Comparison of ENCODE assay signal across 22 cellular contexts in the genomic region with DNA sequence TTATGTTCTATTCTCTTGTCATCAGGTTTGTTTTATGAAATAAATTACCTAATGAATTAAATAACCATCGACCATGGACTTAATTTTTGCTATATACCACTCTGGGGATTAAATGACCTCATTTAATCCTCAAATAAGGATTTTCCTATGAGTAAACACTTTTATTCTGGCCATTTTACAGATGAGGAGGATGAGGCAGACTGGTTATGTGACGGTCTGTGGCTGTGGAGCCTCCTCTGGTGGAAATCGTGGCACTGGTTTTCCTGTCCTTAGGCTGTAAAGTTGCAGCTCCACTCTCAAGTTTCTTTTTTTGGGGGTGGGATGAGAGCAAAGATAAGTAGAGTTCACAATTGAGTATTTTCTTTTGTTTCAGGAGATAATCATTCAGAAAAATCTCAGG.
DNase-seq lines count a peak whose midpoint lies in the region; ATAC-seq, FAIRE-seq and TF ChIP-seq lines count a peak whose summit lies in the region.
"Had no signal": no experiment of that assay in that cellular context is flagged by ENCODE, and none has a peak within 500 bp of the region (broad histone marks: within the 10 kb centered on the region; RNA-seq: fewer than 3 reads in every experiment).

No MANE protein-coding gene starts in this region.

- intact Hi-C loops in HCT116 (cut with micrococcal nuclease) (loop anchor here (1.0 to 2.0 kb wide), 4 partner anchors 96 to 910 kb away; no protein-coding TSS in a partner anchor), K562 (cut with micrococcal nuclease) (loop anchor here (1.0 to 10.0 kb wide), 4 partner anchors 96 to 909 kb away; no protein-coding TSS in a partner anchor)

- no peak overlapping the region for H3K27ac Mint-ChIP-seq in activated naive CD8-positive, alpha-beta T cell
- no peak overlapping the region for H3K27ac Mint-ChIP-seq in activated naive CD8-positive, alpha-beta T cell treated with anti-CD3 and anti-CD28 coated beads for 36 hours
- H3K27ac Mint-ChIP-seq in natural killer cell treated with Interleukin-12 subunit alpha and Interleukin-12 subunit beta and Interleukin-15 and Interleukin-18, amount 100 ng/mL, for 72 hours: peak overlapping the region; percentile 50 to 71
- no peak overlapping the region for H3K27ac Mint-ChIP-seq in nephron progenitor cell
- H3K27ac Mint-ChIP-seq: HFFc6 had no signal

- H3K9me3 ChIP-seq in HCT116 (ENCODE audit: control insufficient read depth in 1 of 2, insufficient read depth in 1 of 2, low read depth in 1 of 2, low read length in 2 of 2) (no peaks in the 10 kb centered on the region), K562 (replicated peaks; ENCODE audit: control insufficient read depth, insufficient read depth, low read depth, low read length) (no peaks in the 10 kb centered on the region)
- H3K9me3 ChIP-seq: BE2C had no signal

- H3K36me3 Mint-ChIP-seq in activated naive CD8-positive, alpha-beta T cell: no peaks in the 10 kb centered on the region
- no peaks in the 10 kb centered on the region for H3K36me3 Mint-ChIP-seq in activated naive CD8-positive, alpha-beta T cell treated with anti-CD3 and anti-CD28 coated beads for 36 hours
- H3K36me3 Mint-ChIP-seq in natural killer cell treated with Interleukin-12 subunit alpha and Interleukin-12 subunit beta and Interleukin-15 and Interleukin-18, amount 100 ng/mL, for 72 hours: no peaks in the 10 kb centered on the region
- no peaks in the 10 kb centered on the region for H3K36me3 Mint-ChIP-seq in nephron progenitor cell (ENCODE audit: low read depth)

- TF ChIP-seq POLR2A in HCT116 (IDR thresholded peaks at IDR 0.05; ENCODE audit: borderline replicate concordance, extremely low read depth, insufficient read depth, insufficient read length): no peak
- TF ChIP-seq POLR2A in K562 (conservative IDR thresholded peaks at IDR 0.05): no peak

- BruUV-seq in HCT116 (replicated peaks; lab: Mats Ljungman, UMichigan) (no TSS peak), K562 (replicated peaks; lab: Mats Ljungman, UMichigan) (no TSS peak)

- no peak overlapping the region for H3K9ac ChIP-seq in HCT116 (ENCODE audit: low read length)
- H3K9ac ChIP-seq in K562 (ENCODE audit: insufficient read depth in 1 of 2, low read depth in 2 of 2, low read length in 2 of 2): no peak overlapping the region

- CTCF ChIA-PET in HCT116 (lab: Charles Lee): interaction anchor here (0.8 to 2.7 kb wide), 10 partner anchors 10 to 909 kb away, joined by 3 to 48 read pairs (median 6); no protein-coding TSS in a partner anchor
- CTCF ChIA-PET in K562 (lab: Yijun Ruan, JAX; ENCODE audit: low intra/inter-chr PET ratio): interaction anchor here (2.2 to 2.5 kb wide), 2 partner anchors 95 to 135 kb away, joined by 9 to 12 read pairs; no protein-coding TSS in a partner anchor

- H3K4me2 ChIP-seq in HCT116 (ENCODE audit: low read length) (no peak overlapping the region), K562 (ENCODE audit: insufficient read depth, low read length) (no peak overlapping the region)

- no peaks in the 10 kb centered on the region for H3K27me3 ChIP-seq in HCT116 (ENCODE audit: insufficient read depth, low read length)
- H3K27me3 ChIP-seq in K562 (ENCODE audit: control insufficient read depth in 2 of 2, insufficient read depth in 2 of 2, low read length in 2 of 2): peaks cover 0 to 36% of the 10 kb centered on the region in 2 experiments; a peak in 3 of 5 replicates
- H3K27me3 ChIP-seq: BE2C had no signal

- peaks cover 37% of the 10 kb centered on the region for H3K4me1 Mint-ChIP-seq in activated naive CD8-positive, alpha-beta T cell (ENCODE audit: low read depth)
- H3K4me1 Mint-ChIP-seq in activated naive CD8-positive, alpha-beta T cell treated with anti-CD3 and anti-CD28 coated beads for 36 hours: peaks cover 41% of the 10 kb centered on the region
- peaks cover 44 to 47% of the 10 kb centered on the region in 2 donors for H3K4me1 Mint-ChIP-seq in natural killer cell treated with Interleukin-12 subunit alpha and Interleukin-12 subunit beta and Interleukin-15 and Interleukin-18, amount 100 ng/mL, for 72 hours (ENCODE audit: low read depth in 2 of 2)
- peaks cover 19% of the 10 kb centered on the region for H3K4me1 Mint-ChIP-seq in nephron progenitor cell

- RAD21 ChIA-PET in HCT116 (lab: Charles Lee; ENCODE audit: low non-redundant PET in 1 of 2, low total read pairs in 2 of 2, uncharacterized antibody in 2 of 2, unreplicated experiment in 2 of 2): interaction anchor here (0.9 to 1.6 kb wide), 4 partner anchors 96 to 165 kb away, joined by 4 to 11 read pairs (median 10); no protein-coding TSS in a partner anchor

- H3K9me1 ChIP-seq in K562 (ENCODE audit: control insufficient read depth, insufficient read depth, low read length): no peaks in the 10 kb centered on the region

- no peak for FAIRE-seq in K562 (lab: Jason Lieb, UNC)

- H3K27ac ChIP-seq in HCT116 (ENCODE audit: low read depth, low read length) (no peak overlapping the region), K562 (ENCODE audit: extremely low read depth, low read depth, low read length) (no peak overlapping the region)
- H3K27ac ChIP-seq: HL-60 had no signal

- ATAC-seq in HCT116: no peak
- ATAC-seq in K562: no peak
- no peak for ATAC-seq in natural killer cell treated with Interleukin-12 subunit alpha and Interleukin-12 subunit beta and Interleukin-15 and Interleukin-18, amount 100 ng/mL, for 72 hours
- ATAC-seq in GM19023 (IDR thresholded peaks at IDR 0.05; ENCODE audit: unreplicated experiment): no peak

- H3K4me3 Mint-ChIP-seq in activated naive CD8-positive, alpha-beta T cell: peak overlapping the region; percentile 21
- H3K4me3 Mint-ChIP-seq in activated naive CD8-positive, alpha-beta T cell treated with anti-CD3 and anti-CD28 coated beads for 36 hours: no peak overlapping the region
- peak overlapping the region; percentile 82 for H3K4me3 Mint-ChIP-seq in natural killer cell treated with Interleukin-12 subunit alpha and Interleukin-12 subunit beta and Interleukin-15 and Interleukin-18, amount 100 ng/mL, for 72 hours
- H3K4me3 Mint-ChIP-seq in nephron progenitor cell: no peak overlapping the region

- POLR2A ChIA-PET in HCT116 (lab: Charles Lee): no interaction called here
- POLR2A ChIA-PET in K562 (lab: Yijun Ruan, JAX): interaction anchor here (0.6 to 2.6 kb wide), 3 partner anchors 9 to 310 kb away, joined by 3 to 7 read pairs (median 6); no protein-coding TSS in a partner anchor

- H3K79me2 ChIP-seq in HCT116 (ENCODE audit: insufficient read depth, low read length) (no peaks in the 10 kb centered on the region), K562 (ENCODE audit: control insufficient read depth, insufficient read depth, low read length) (no peaks in the 10 kb centered on the region)

- no peak for DNase-seq in activated naive CD8-positive, alpha-beta T cell treated with anti-CD3 and anti-CD28 coated beads for 36 hours
- DNase-seq in HCT116 (ENCODE audit: low read depth, low spot score) (no peak), K562 (ENCODE audit: extremely low read depth in 1 of 4, low spot score in 3 of 4) (no peak), nephron progenitor cell (no peak)
- no peak for DNase-seq in natural killer cell treated with Interleukin-12 subunit alpha and Interleukin-12 subunit beta and Interleukin-15 and Interleukin-18, amount 100 ng/mL, for 72 hours (ENCODE audit: low spot score)
- DNase-seq: BE2C, COR-L47, DMS 273 treated with DMSO at 0.1 percent for 48 hours, DMS79 treated with DMSO at 0.1 percent for 48 hours, H7, HFFc6, KG1, NCI-H1092, NCI-H146, NCI-H2029, NCI-H2227 treated with DMSO at 0.1 percent for 48 hours, NCI-H510A treated with DMSO at 0.1 percent for 48 hours, NCI-H748 treated with DMSO at 0.1 percent for 48 hours, SIG-M5 had no signal

- no peaks in the 10 kb centered on the region for H3K9me2 ChIP-seq in HCT116 (ENCODE audit: insufficient read depth)

- no peak overlapping the region for H3K4me3 ChIP-seq in HCT116 (replicated peaks in 1 of 2; ENCODE audit: low read depth in 1 of 2, low read length in 2 of 2)
- no peak overlapping the region for H3K4me3 ChIP-seq in K562

- H3K27me3 Mint-ChIP-seq in activated naive CD8-positive, alpha-beta T cell: no peaks in the 10 kb centered on the region
- H3K27me3 Mint-ChIP-seq in activated naive CD8-positive, alpha-beta T cell treated with anti-CD3 and anti-CD28 coated beads for 36 hours: no peaks in the 10 kb centered on the region
- H3K27me3 Mint-ChIP-seq in natural killer cell treated with Interleukin-12 subunit alpha and Interleukin-12 subunit beta and Interleukin-15 and Interleukin-18, amount 100 ng/mL, for 72 hours: no peaks in the 10 kb centered on the region
- peaks cover 19% of the 10 kb centered on the region for H3K27me3 Mint-ChIP-seq in nephron progenitor cell (ENCODE audit: low read depth, poor library complexity)

- in situ Hi-C loops in K562 (cut with MboI): no loop called here

- H4K20me1 ChIP-seq in HCT116 (ENCODE audit: insufficient read depth) (no peaks in the 10 kb centered on the region), K562 (replicated peaks; ENCODE audit: control insufficient read depth, insufficient read depth, low read length) (no peaks in the 10 kb centered on the region)

- no peak for TF ChIP-seq EP300 in K562 (IDR thresholded peaks at IDR 0.05; ENCODE audit: low read length)

- 3% methylated on average over 3 of the region's 3 CpGs for WGBS in K562 (ENCODE audit: insufficient coverage, low coverage, missing lambda C conversion rate)

- TF ChIP-seq RAD21 in HCT116 (IDR thresholded peaks at IDR 0.05; ENCODE audit: low read depth): peak; percentile 50
- peak in 1 of 2 experiments; percentile 46; a peak in 2 of 4 replicates for TF ChIP-seq RAD21 in K562 (CRISPR knock-in tag; conservative IDR thresholded peaks at IDR 0.05 in 1 of 2, IDR thresholded peaks at IDR 0.05 in 1 of 2)

- H3K4me1 ChIP-seq in HCT116 (ENCODE audit: control insufficient read depth in 1 of 2, insufficient read depth in 2 of 2, low read length in 2 of 2): peaks cover 17 to 22% of the 10 kb centered on the region in 2 experiments; a peak in 3 of 4 replicates
- H3K4me1 ChIP-seq in K562 (replicated peaks in 1 of 2; ENCODE audit: control insufficient read depth in 2 of 2, insufficient read depth in 2 of 2, low read length in 2 of 2): no peaks in the 10 kb centered on the region; a peak in 1 of 5 replicates

- TF ChIP-seq CTCF in HCT116 (IDR thresholded peaks at IDR 0.05 in 2 of 3, conservative IDR thresholded peaks at IDR 0.05 in 1 of 3; ENCODE audit: borderline replicate concordance in 1 of 3, insufficient read depth in 1 of 3, low read depth in 2 of 3, low read length in 2 of 3): no peak
- TF ChIP-seq CTCF in K562 (IDR thresholded peaks at IDR 0.05 in 2 of 3, conservative IDR thresholded peaks at IDR 0.05 in 1 of 3; ENCODE audit: insufficient read depth in 2 of 3, low read depth in 1 of 3, low read length in 3 of 3): peak in 1 of 3 experiments; percentile 42; a peak in 2 of 6 replicates
- TF ChIP-seq CTCF in nephron progenitor cell (IDR thresholded peaks at IDR 0.05): no peak

- no peaks in the 10 kb centered on the region for H3K9me3 Mint-ChIP-seq in activated naive CD8-positive, alpha-beta T cell (ENCODE audit: low read depth)
- H3K9me3 Mint-ChIP-seq in activated naive CD8-positive, alpha-beta T cell treated with anti-CD3 and anti-CD28 coated beads for 36 hours: no peaks in the 10 kb centered on the region
- no peaks in the 10 kb centered on the region for H3K9me3 Mint-ChIP-seq in natural killer cell treated with Interleukin-12 subunit alpha and Interleukin-12 subunit beta and Interleukin-15 and Interleukin-18, amount 100 ng/mL, for 72 hours
- H3K9me3 Mint-ChIP-seq in nephron progenitor cell: no peaks in the 10 kb centered on the region
- H3K9me3 Mint-ChIP-seq: HFFc6 had no signal

- peak overlapping the region; percentile 87 for H2AFZ ChIP-seq in HCT116 (ENCODE audit: low read depth, low read length, poor library complexity, severe bottlenecking)
- no peak overlapping the region for H2AFZ ChIP-seq in K562 (ENCODE audit: low read depth, low read length)

- H3K36me3 ChIP-seq in HCT116 (ENCODE audit: control insufficient read depth in 1 of 2, insufficient read depth in 2 of 2, low read length in 2 of 2) (no peaks in the 10 kb centered on the region), K562 (ENCODE audit: control insufficient read depth, insufficient read depth, low read length) (no peaks in the 10 kb centered on the region)
- H3K36me3 ChIP-seq: BE2C had no signal

Comparison
In these comparisons a context has a peak if more than half of its experiments do, and no peak if none do; other contexts are left out.
1. H3K4me3 Mint-ChIP-seq: peak in activated naive CD8-positive, alpha-beta T cell (single experiment) and natural killer cell treated with Interleukin-12 subunit alpha and Interleukin-12 subunit beta and Interleukin-15 and Interleukin-18, amount 100 ng/mL, for 72 hours (single experiment); none in activated naive CD8-positive, alpha-beta T cell treated with anti-CD3 and anti-CD28 coated beads for 36 hours (single experiment) and nephron progenitor cell (single experiment).
2. H3K27ac Mint-ChIP-seq: peak in natural killer cell treated with Interleukin-12 subunit alpha and Interleukin-12 subunit beta and Interleukin-15 and Interleukin-18, amount 100 ng/mL, for 72 hours (2 of 2); none in activated naive CD8-positive, alpha-beta T cell (single experiment), activated naive CD8-positive, alpha-beta T cell treated with anti-CD3 and anti-CD28 coated beads for 36 hours (single experiment) and nephron progenitor cell (single experiment).